In genomic region chr3:143209715-143210059, GRCh38 we compare ENCODE assay signal across 17 cellular contexts.
DNase-seq lines count a peak whose midpoint lies in the region; ATAC-seq and TF ChIP-seq lines count a peak whose summit lies in the region.
"Had no signal": no experiment of that assay in that cellular context is flagged by ENCODE, and none has a peak within 500 bp of the region (broad histone marks: within the 10 kb centered on the region; RNA-seq: fewer than 3 reads in every experiment).

No MANE protein-coding gene starts in this region.

- H3K9ac ChIP-seq in Loucy (ENCODE audit: low read depth, low read length, poor library complexity, severe bottlenecking): no peak overlapping the region

- H2AFZ ChIP-seq in Loucy (ENCODE audit: low read length): peak overlapping the region; percentile 53

- no peaks in the 10 kb centered on the region for H4K20me1 ChIP-seq in Loucy (ENCODE audit: insufficient read depth, low read length, poor library complexity, severe bottlenecking)

- no peaks in the 10 kb centered on the region for H3K9me2 ChIP-seq in Loucy (replicated peaks; ENCODE audit: low read depth, low read length)

- H3K4me1 ChIP-seq in Loucy (ENCODE audit: insufficient read depth, low read length, poor library complexity, severe bottlenecking): peaks cover 12% of the 10 kb centered on the region

- intact Hi-C loops in sciatic nerve (cut with DNase I): no loop called here

- H3K4me1 Mint-ChIP-seq in brain: peaks cover 19% of the 10 kb centered on the region
- H3K4me1 Mint-ChIP-seq: CD8-positive, alpha-beta memory T cell had no signal

- no peak overlapping the region for H3K4me2 ChIP-seq in Loucy (ENCODE audit: low read depth, low read length, poor library complexity, severe bottlenecking)

- peak overlapping the region in 3 of 5 experiments; percentile 14 to 59 (median 15) for H3K27ac Mint-ChIP-seq in brain
- H3K27ac Mint-ChIP-seq: B cell had no signal

- no peaks in the 10 kb centered on the region for H3K27me3 ChIP-seq in Loucy (ENCODE audit: insufficient read depth, low read length, poor library complexity, severe bottlenecking)

- peak; percentile 39 for ATAC-seq in sciatic nerve
- ATAC-seq: HCT116 had no signal

- no peaks in the 10 kb centered on the region for H3K36me3 Mint-ChIP-seq in brain

- TF ChIP-seq CTCF in GM12865 (IDR thresholded peaks at IDR 0.05; ENCODE audit: insufficient read depth, low read depth, low read length, missing control alignments) (no peak), Loucy (conservative IDR thresholded peaks at IDR 0.05; ENCODE audit: low read length) (no peak), brain (conservative IDR thresholded peaks at IDR 0.05) (no peak)

- peaks cover 3% of the 10 kb centered on the region for H3K27me3 Mint-ChIP-seq in brain
- H3K27me3 Mint-ChIP-seq: B cell had no signal

- no peak overlapping the region for H3K4me3 Mint-ChIP-seq in brain
- H3K4me3 Mint-ChIP-seq: B cell; CD8-positive, alpha-beta memory T cell had no signal

- no peaks in the 10 kb centered on the region for H3K79me2 ChIP-seq in Loucy (ENCODE audit: insufficient read depth, low read length)

- DNase-seq in GM12865 (ENCODE audit: low read depth) (peak; percentile 15), sciatic nerve (ENCODE audit: low spot score) (no peak), NCI-H2029 treated with DMSO at 0.1 percent for 48 hours (lab: John Stamatoyannopoulos, UW) (no peak), SK-N-DZ (ENCODE audit: low spot score) (no peak), cerebellar nuclear complex (lab: John Stamatoyannopoulos, UW) (no peak)
- DNase-seq: CD8-positive, alpha-beta memory T cell; DMS 273 treated with DMSO at 0.1 percent for 48 hours; NCI-H1092; NCI-H1694 treated with DMSO at 0.1 percent for 48 hours; NCI-H2171; NCI-H446 treated with DMSO at 0.1 percent for 48 hours; NCI-H748 treated with DMSO at 0.1 percent for 48 hours; SHP77 had no signal

- H3K9me3 Mint-ChIP-seq in brain: peaks cover 0 to 12% (median 4%) of the 10 kb centered on the region in 5 experiments

- H3K9me3 ChIP-seq in Loucy (ENCODE audit: insufficient read depth, low read depth, low read length): no peaks in the 10 kb centered on the region

- H3F3A ChIP-seq in Loucy (ENCODE audit: low read depth): no peaks in the 10 kb centered on the region

- H3K4me3 ChIP-seq in GM12865 (ENCODE audit: low read depth, low read length): no peak overlapping the region
- no peak overlapping the region for H3K4me3 ChIP-seq in Loucy (ENCODE audit: low read length, poor library complexity, severe bottlenecking)

- H3K36me3 ChIP-seq in Loucy (ENCODE audit: insufficient read depth, low read length): no peaks in the 10 kb centered on the region
